8 cellular contexts compared by ENCODE assay signal in genomic region chr3:12750658-12751071, GRCh38. TPM values are rescaled to one million over a fixed set of nuclear protein-coding genes. Genes with fewer than 3 reads are reported as not detected.
DNase-seq lines count a peak whose midpoint lies in the region; ATAC-seq, FAIRE-seq and TF ChIP-seq lines count a peak whose summit lies in the region.

No MANE protein-coding gene starts in this region.

- H3K9me3 ChIP-seq in mammary epithelial cell (replicated peaks; ENCODE audit: insufficient read depth, low read length) (no peaks in the 10 kb centered on the region), MM.1S (replicated peaks; ENCODE audit: insufficient read depth, low read length) (no peaks in the 10 kb centered on the region)

- H3K4me3 ChIP-seq in mammary epithelial cell (replicated peaks in 1 of 3; ENCODE audit: insufficient read depth in 1 of 3, low read depth in 2 of 3, low read length in 3 of 3) (no peak overlapping the region), MM.1S (ENCODE audit: low read length) (no peak overlapping the region)

- CTCF ChIA-PET in mammary epithelial cell (lab: Charles Lee; ENCODE audit: low non-redundant PET) = no interaction called here

- peaks cover 76% of the 10 kb centered on the region for H3K79me2 ChIP-seq in mammary epithelial cell (ENCODE audit: insufficient read depth, low read length)
- no peaks in the 10 kb centered on the region for H3K79me2 ChIP-seq in MM.1S (ENCODE audit: low read length)

- H3K9me2 ChIP-seq in MM.1S (replicated peaks; ENCODE audit: insufficient read depth, low read length) = no peaks in the 10 kb centered on the region

- DNase-seq in GM19239 (ENCODE audit: insufficient read length, low spot score) (no peak), M059J (ENCODE audit: low read depth) (peak; percentile 96), mammary epithelial cell (peak; percentile 69), iPS-NIHi11 (ENCODE audit: low spot score) (no peak), MM.1S (no peak)
- DNase-seq in stimulated activated CD4-positive, alpha-beta T cell treated with anti-CD3 and anti-CD28 coated beads, Interleukin-4, amount 100 ng/mL, for 1 hour = peak; percentile 7
- no peak for DNase-seq in stimulated activated naive CD4-positive, alpha-beta T cell (lab: John Stamatoyannopoulos, UW)

- H3K27ac ChIP-seq in mammary epithelial cell (ENCODE audit: insufficient read depth, low read depth, low read length) = peak overlapping the region; percentile 61
- H3K27ac ChIP-seq in MM.1S (ENCODE audit: low read length) = no peak overlapping the region

- H2AFZ ChIP-seq in mammary epithelial cell (ENCODE audit: low read depth, low read length) (no peak overlapping the region), MM.1S (ENCODE audit: low read length) (no peak overlapping the region)

- H4K20me1 ChIP-seq in mammary epithelial cell (ENCODE audit: insufficient read depth, low read length) (no peaks in the 10 kb centered on the region), MM.1S (ENCODE audit: insufficient read depth, low read length) (no peaks in the 10 kb centered on the region)

- WGBS in mammary epithelial cell (ENCODE audit: low coverage, missing lambda C conversion rate) = 40% methylated on average over 4 of the region's 4 CpGs

- H3K27me3 ChIP-seq in mammary epithelial cell (ENCODE audit: insufficient read depth, low read length) (no peaks in the 10 kb centered on the region), MM.1S (replicated peaks; ENCODE audit: insufficient read depth, low read length) (no peaks in the 10 kb centered on the region)

- H3K36me3 ChIP-seq in mammary epithelial cell (ENCODE audit: insufficient read depth, low read length) = peaks cover 42% of the 10 kb centered on the region
- H3K36me3 ChIP-seq in MM.1S (replicated peaks; ENCODE audit: insufficient read depth, low read length) = no peaks in the 10 kb centered on the region

- H3K4me2 ChIP-seq in mammary epithelial cell (ENCODE audit: insufficient read depth, low read depth, low read length) (no peak overlapping the region), MM.1S (ENCODE audit: low read depth, low read length) (no peak overlapping the region)

- in situ Hi-C loops in mammary epithelial cell (cut with MboI; ENCODE audit: low sequenced_read_pairs in 2 of 2) = no loop called here

- FAIRE-seq in GM19239 (lab: Jason Lieb, UNC) = peak; percentile 14

- no TSS peak for BruUV-seq in mammary epithelial cell (replicated peaks; lab: Mats Ljungman, UMichigan)

- no peak for TF ChIP-seq CTCF in mammary epithelial cell (conservative IDR thresholded peaks at IDR 0.05 in 1 of 2, IDR thresholded peaks at IDR 0.05 in 1 of 2; ENCODE audit: extremely low read depth in 1 of 2, insufficient read depth in 1 of 2, low read depth in 1 of 2, low read length in 2 of 2)
- TF ChIP-seq CTCF in MM.1S (IDR thresholded peaks at IDR 0.05; ENCODE audit: low read length) = no peak

- no peaks in the 10 kb centered on the region for H3F3A ChIP-seq in MM.1S (ENCODE audit: insufficient read depth, low read length)

- H3K4me1 ChIP-seq in mammary epithelial cell (ENCODE audit: insufficient read depth, low read length) (peaks cover 48% of the 10 kb centered on the region), MM.1S (ENCODE audit: low read length) (no peaks in the 10 kb centered on the region)

- no peak for ATAC-seq in HG03175 (IDR thresholded peaks at IDR 0.05; ENCODE audit: unreplicated experiment)

- dilution Hi-C loops in mammary epithelial cell (cut with HindIII; ENCODE audit: low sequenced_read_pairs) = no loop called here

- no peak overlapping the region for H3K9ac ChIP-seq in mammary epithelial cell (ENCODE audit: insufficient read depth, low read length)
- no peak overlapping the region for H3K9ac ChIP-seq in MM.1S (ENCODE audit: low read length)

- intact Hi-C loops in mammary epithelial cell (cut with micrococcal nuclease) = loop anchor here (1.0 to 2.0 kb wide), 2 partner anchors 9 to 60 kb away; partner anchors contain the start of gene TMEM40

RNA-seq across cellular contexts. Expression of gene TMEM40, which starts 8.4 kb away (rescaled TPM):
- 0.74 and 1.3 TPM in 2 replicates for total RNA-seq in M059J (2014; rRNA removed; shearing (Covaris generic))
- 100 to 1,000 TPM in 1 of 2 donors, 10 to 100 TPM in 1; 53.3 to 224 TPM for total RNA-seq in mammary epithelial cell
- 124 TPM for polyA plus RNA-seq in mammary epithelial cell
- 126 TPM for polyA minus RNA-seq in mammary epithelial cell

RNA-seq across cellular contexts. Expression of gene CAND2, which starts 45.8 kb away (rescaled TPM):
- 1.5 and 4.0 TPM in 2 replicates for total RNA-seq in M059J (2014; rRNA removed; shearing (Covaris generic))
- 1 to 10 TPM in 1 of 2 donors, under 1 TPM in 1; 0.42 to 1.7 TPM for total RNA-seq in mammary epithelial cell
- 0.19 TPM for polyA plus RNA-seq in mammary epithelial cell
- not detected for polyA minus RNA-seq in mammary epithelial cell

Comparison
In these comparisons a context has a peak if more than half of its experiments do, and no peak if none do; other contexts are left out.
1. DNase-seq: peak in M059J (single experiment), mammary epithelial cell (single experiment) and stimulated activated CD4-positive, alpha-beta T cell treated with anti-CD3 and anti-CD28 coated beads, Interleukin-4, amount 100 ng/mL, for 1 hour (single experiment); none in GM19239 (single experiment), stimulated activated naive CD4-positive, alpha-beta T cell (0 of 6), iPS-NIHi11 (single experiment) and MM.1S (single experiment).
2. RNA of gene TMEM40, which starts 8.4 kb away (total RNA-seq): 53.3 to 224 TPM in mammary epithelial cell; 0.74 to 1.3 TPM in M059J; every median in the first group is over 10 times any median in the second.